In the genomic region with DNA sequence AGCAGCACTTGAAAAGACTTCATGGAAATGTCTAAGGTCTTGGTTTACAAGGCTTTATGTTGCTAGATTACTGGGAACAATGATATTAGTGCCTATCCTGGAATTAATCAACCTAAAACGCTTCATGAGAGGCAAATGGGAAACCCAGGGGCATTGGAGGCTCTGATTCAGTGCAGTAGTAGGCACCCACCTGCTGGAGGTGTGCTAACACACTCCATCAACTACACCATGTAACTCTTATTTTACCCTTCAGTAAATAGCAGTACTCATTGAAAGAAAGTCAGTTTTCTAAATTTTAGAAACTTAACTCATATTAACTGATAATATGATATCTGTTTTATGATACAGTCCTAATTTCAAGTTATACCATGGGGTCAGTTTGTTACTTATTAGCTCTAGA, we compare ENCODE assay signal across 21 cellular contexts.
A peak's percentile ranks its signal among the peaks of the same experiment; 100 is the strongest.
DNase-seq lines count a peak whose midpoint lies in the region; ATAC-seq, FAIRE-seq and TF ChIP-seq lines count a peak whose summit lies in the region.
"Had no signal": no experiment of that assay in that cellular context is flagged by ENCODE, and none has a peak within 500 bp of the region (broad histone marks: within the 10 kb centered on the region; RNA-seq: fewer than 3 reads in every experiment).

No MANE protein-coding gene starts in this region.

- ATAC-seq in HG03432 (IDR thresholded peaks at IDR 0.05; ENCODE audit: unreplicated experiment) (peak; percentile 52), GM21737 (IDR thresholded peaks at IDR 0.05; ENCODE audit: unreplicated experiment) (no peak)
- ATAC-seq: mucosa of descending colon had no signal

- DNase-seq in GM13977 (ENCODE audit: low spot score) (no peak), cerebellar cortex (ENCODE audit: low spot score) (peak; percentile 20), superior temporal gyrus (ENCODE audit: extremely low spot score) (no peak), SKM-1 (lab: John Stamatoyannopoulos, UW; ENCODE audit: unreplicated experiment) (no peak), GM13976 (ENCODE audit: low spot score) (no peak)
- DNase-seq: activated CD4-positive, CD25-positive, alpha-beta regulatory T cell; activated gamma-delta T cell treated with Interleukin-2 at 50 U/mL for 16 hours; aorta; foreskin melanocyte; GDM1; GM23248; mucosa of descending colon; NCI-H187; NCI-H526; ovary; RPMI8226; stimulated activated CD4-positive, alpha-beta T cell treated with anti-CD3 and anti-CD28 coated beads, Interleukin-4, amount 100 ng/mL, for 24 hours; stimulated activated CD8-positive, alpha-beta memory T cell treated with anti-CD3 and anti-CD28 coated beads, Interleukin-4, amount 100 ng/mL, for 48 hours had no signal

- FAIRE-seq in G401.6 (lab: Jason Lieb, UNC): peak; percentile 92

- in situ Hi-C loops in GM13977 (cut with MboI; ENCODE audit: low pct_unique_long_range_greater_than_20kb, low sequenced_read_pairs, unreplicated experiment): no loop called here
- in situ Hi-C loops in GM13976 (cut with MboI; ENCODE audit: low sequenced_read_pairs, unreplicated experiment): no loop called here

- TF ChIP-seq CTCF in GM13977 (IDR thresholded peaks at IDR 0.05; ENCODE audit: extremely low read depth, insufficient read depth, missing control alignments): peak; percentile 26
- no peak for TF ChIP-seq CTCF in GM13976 (IDR thresholded peaks at IDR 0.05; ENCODE audit: borderline replicate concordance, control extremely low read depth, extremely low read depth, insufficient read depth, missing control alignments)
